Comparison of ENCODE assay signal across 26 cellular contexts in the genomic region with DNA sequence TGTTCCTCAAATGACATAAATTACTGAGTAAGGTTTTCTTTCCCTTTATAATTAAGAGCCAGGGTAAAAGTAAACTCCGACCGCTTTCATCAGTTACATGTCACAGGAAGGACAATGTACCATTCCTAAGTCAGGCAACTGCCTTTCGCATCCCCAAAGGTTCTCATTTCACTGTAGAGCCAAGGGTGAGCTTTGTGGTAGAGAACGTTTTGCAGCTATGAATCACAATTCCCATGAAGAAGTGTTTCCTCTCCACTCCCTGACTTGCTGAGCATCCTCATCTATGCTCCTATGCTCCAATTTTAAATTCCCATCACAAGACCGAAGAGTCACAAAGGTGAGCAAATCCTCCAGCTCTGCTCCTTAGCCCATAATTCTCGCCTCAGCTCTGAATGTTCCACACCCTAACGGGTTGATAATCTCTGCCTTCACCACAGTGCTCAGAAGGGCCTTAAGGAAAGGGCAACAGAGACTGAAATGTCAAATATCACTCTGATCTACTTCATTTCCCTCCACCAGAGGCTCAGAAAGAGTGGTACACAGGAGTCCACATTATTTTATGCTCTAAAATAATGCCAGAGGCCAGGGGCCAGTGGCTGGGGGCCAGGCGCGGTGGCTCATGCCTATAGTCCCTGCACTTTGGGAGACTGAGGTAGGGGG.
DNase-seq lines count a peak whose midpoint lies in the region; ATAC-seq and TF ChIP-seq lines count a peak whose summit lies in the region.
"Had no signal": no experiment of that assay in that cellular context is flagged by ENCODE, and none has a peak within 500 bp of the region (broad histone marks: within the 10 kb centered on the region; RNA-seq: fewer than 3 reads in every experiment).

No MANE protein-coding gene starts in this region.

- H3K27me3 ChIP-seq in adipocyte (replicated peaks; ENCODE audit: control insufficient read depth, insufficient read depth, low read length), result no peaks in the 10 kb centered on the region
- H3K27me3 ChIP-seq: esophagus muscularis mucosa had no signal

- DNase-seq in EH (ENCODE audit: low read depth) (peak; percentile 79), adipocyte (ENCODE audit: low read depth) (peak; percentile 27), iris pigment epithelial cell (ENCODE audit: low read depth) (peak; percentile 88), DMS153 treated with DMSO at 0.1 percent for 48 hours (lab: John Stamatoyannopoulos, UW; ENCODE audit: unreplicated experiment) (no peak)
- DNase-seq: activated CD4-positive, CD25-positive, alpha-beta regulatory T cell treated with anti-CD3 and anti-CD28 coated beads, Interleukin-2, amount 50 U/mL, for 72 hours; activated CD8-positive, alpha-beta memory T cell treated with anti-CD3 and anti-CD28 coated beads for 24 hours; activated naive CD4-positive, alpha-beta T cell treated with anti-CD3 and anti-CD28 coated beads, Interleukin-2, amount 50 U/mL, for 16 hours; activated T-cell treated with anti-CD3 and anti-CD28 coated beads, Interleukin-2, amount 50 U/mL, for 24 hours; AML-193; CD8-positive, alpha-beta memory T cell; DMS153; effector CD8-positive, alpha-beta T cell; H9; kidney glomerular epithelial cell; NCI-H187 treated with DMSO at 0.1 percent for 48 hours; psoas muscle; Right ventricle myocardium superior; stimulated activated CD4-positive, alpha-beta T cell treated with anti-CD3 and anti-CD28 coated beads, Interleukin-2, amount 100 ng/mL, for 24 hours; stimulated activated naive B cell treated with anti-CD40 and anti-IgM and Interleukin-4, amounts not matched to agents 10 μg/mL and 1 μg/mL and 100 μg/mL, for 72 hours; SW 1271 had no signal

- ATAC-seq in HG03175 (IDR thresholded peaks at IDR 0.05; ENCODE audit: unreplicated experiment) (no peak), HG02852 (IDR thresholded peaks at IDR 0.05; ENCODE audit: unreplicated experiment) (no peak), GM19324 (IDR thresholded peaks at IDR 0.05; ENCODE audit: low FRiP score, unreplicated experiment) (no peak)
- ATAC-seq: psoas muscle; stimulated activated naive B cell treated with anti-CD40 and anti-IgM and Interleukin-4, amounts not matched to agents 10 μg/mL and 1 μg/mL and 100 μg/mL, for 72 hours had no signal

- H3K4me3 ChIP-seq in HEK293 (ENCODE audit: low read depth, low read length) (no peak overlapping the region), adipocyte (ENCODE audit: low read length) (no peak overlapping the region)
- H3K4me3 ChIP-seq: esophagus muscularis mucosa, psoas muscle had no signal

- CTCF ChIA-PET in HEK293 (lab: Yijun Ruan, JAX), result interaction anchor here (0.5 kb wide), 1 partner anchor 33 kb away, joined by 3 read pairs; no protein-coding TSS in a partner anchor

- peaks cover 10% of the 10 kb centered on the region for H3K4me1 ChIP-seq in HEK293 (ENCODE audit: control insufficient read depth, insufficient read depth, low read length)
- no peaks in the 10 kb centered on the region for H3K4me1 ChIP-seq in adipocyte (ENCODE audit: control insufficient read depth, insufficient read depth, low read length)

- TF ChIP-seq CTCF in HEK293 (tag by site-specific recombination; IDR thresholded peaks at IDR 0.05), result no peak

- no peaks in the 10 kb centered on the region for H3K36me3 ChIP-seq in HEK293 (ENCODE audit: control insufficient read depth in 2 of 2, insufficient read depth in 1 of 2, low read length in 2 of 2)
- H3K36me3 ChIP-seq in adipocyte (ENCODE audit: control insufficient read depth, insufficient read depth, low read length, severe bottlenecking), result no peaks in the 10 kb centered on the region
- H3K36me3 ChIP-seq: esophagus muscularis mucosa had no signal

- no peak overlapping the region for H3K27ac ChIP-seq in HEK293 (ENCODE audit: extremely low read depth, low read depth, low read length)
- H3K27ac ChIP-seq: esophagus muscularis mucosa, KMS-11, psoas muscle had no signal

- H3K9me3 ChIP-seq in HEK293 (ENCODE audit: control insufficient read depth, insufficient read depth, low read depth, low read length), result no peaks in the 10 kb centered on the region
- no peaks in the 10 kb centered on the region for H3K9me3 ChIP-seq in adipocyte (ENCODE audit: control insufficient read depth, low read length)
- H3K9me3 ChIP-seq: esophagus muscularis mucosa, psoas muscle had no signal

- POLR2A ChIA-PET in HEK293 (lab: Yijun Ruan, JAX), result interaction anchor here (0.6 kb wide), 1 partner anchor 72 kb away, joined by 3 read pairs; the partner anchor contains the start of gene MB21D2

- H3K9ac ChIP-seq in adipocyte (ENCODE audit: low read length), result no peak overlapping the region
- H3K9ac ChIP-seq: KMS-11 had no signal

TF ChIP-seq in HEK293, 187 proteins besides CTCF, POLR2A, EP300 and RAD21:
- TF ChIP-seq, protein P1, sequence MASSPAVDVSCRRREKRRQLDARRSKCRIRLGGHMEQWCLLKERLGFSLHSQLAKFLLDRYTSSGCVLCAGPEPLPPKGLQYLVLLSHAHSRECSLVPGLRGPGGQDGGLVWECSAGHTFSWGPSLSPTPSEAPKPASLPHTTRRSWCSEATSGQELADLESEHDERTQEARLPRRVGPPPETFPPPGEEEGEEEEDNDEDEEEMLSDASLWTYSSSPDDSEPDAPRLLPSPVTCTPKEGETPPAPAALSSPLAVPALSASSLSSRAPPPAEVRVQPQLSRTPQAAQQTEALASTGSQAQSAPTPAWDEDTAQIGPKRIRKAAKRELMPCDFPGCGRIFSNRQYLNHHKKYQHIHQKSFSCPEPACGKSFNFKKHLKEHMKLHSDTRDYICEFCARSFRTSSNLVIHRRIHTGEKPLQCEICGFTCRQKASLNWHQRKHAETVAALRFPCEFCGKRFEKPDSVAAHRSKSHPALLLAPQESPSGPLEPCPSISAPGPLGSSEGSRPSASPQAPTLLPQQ (tag by site-specific recombination; IDR thresholded peaks at IDR 0.05), result no peak
- TF ChIP-seq ZNF121 (tag by site-specific recombination; IDR thresholded peaks at IDR 0.05), result 0 out of 2 replicates have a peak, but pooled peaks have one; percentile 19
